Comparison of ENCODE assay signal across 1 cellular context in the genomic region with DNA sequence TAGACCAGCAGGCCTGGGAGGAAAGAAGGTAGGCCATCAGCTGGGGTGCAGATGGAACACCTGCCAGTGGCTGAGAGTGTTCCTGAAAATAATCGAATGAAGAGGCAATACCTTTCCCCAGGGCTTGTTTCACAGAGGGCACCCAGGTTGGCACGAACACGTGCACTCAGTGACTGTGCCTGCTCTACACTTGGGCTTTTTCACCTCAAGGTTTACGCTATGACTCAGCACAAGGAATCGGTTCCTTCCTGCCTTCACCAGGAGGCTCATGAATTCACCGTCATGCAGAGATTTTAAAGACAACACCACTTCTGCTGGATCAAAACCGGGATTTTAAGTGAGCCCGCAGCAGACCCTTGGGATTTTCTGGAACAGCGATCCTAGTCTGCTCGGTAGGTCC.
TF ChIP-seq lines count a peak whose summit lies in the region.

No MANE protein-coding gene starts in this region.

TF ChIP-seq in K562, 482 proteins besides CTCF, POLR2A, EP300 and RAD21 (continued from another document):
- TF ChIP-seq ZNF316 (IDR thresholded peaks at IDR 0.05) (0 out of 2 replicates have a peak, but pooled peaks have one; percentile 44), MAFK (IDR thresholded peaks at IDR 0.05; ENCODE audit: low read length) (peak; percentile 43), PRPF4 (IDR thresholded peaks at IDR 0.05; ENCODE audit: insufficient read depth, low read depth, low read length, poor library complexity, severe bottlenecking) (no peak), SMARCC2 (IDR thresholded peaks at IDR 0.05; ENCODE audit: low read depth) (no peak), NR2C1 (IDR thresholded peaks at IDR 0.05) (no peak), NR2C1 (tag; IDR thresholded peaks at IDR 0.05) (no peak), HMGN3 (IDR thresholded peaks at IDR 0.05; ENCODE audit: borderline replicate concordance, extremely low read depth, insufficient read length, low read depth, low read length) (no peak), CREM (IDR thresholded peaks at IDR 0.05; ENCODE audit: low read depth) (0 out of 2 replicates have a peak, but pooled peaks have one; percentile 12), BACH1 (tag; IDR thresholded peaks at IDR 0.05) (peak; percentile 93), NCOR1 (IDR thresholded peaks at IDR 0.05) (no peak), C11orf30 (IDR thresholded peaks at IDR 0.05; ENCODE audit: low read depth) (peak; percentile 41; the same call in 1 of the 2 replicates), ZNF57 (CRISPR knock-in tag; IDR thresholded peaks at IDR 0.05) (no peak), TCF7 (IDR thresholded peaks at IDR 0.05; ENCODE audit: borderline replicate concordance) (no peak), MTA2 (IDR thresholded peaks at IDR 0.05; ENCODE audit: low read depth) (no peak)
